Comparison of ENCODE assay signal across 1 cellular context in genomic region chr11:86230196-86230813, GRCh38.
TF ChIP-seq lines count a peak whose summit lies in the region.

No MANE protein-coding gene starts in this region.

TF ChIP-seq in H1, 55 proteins besides CTCF, POLR2A, EP300 and RAD21:
- TF ChIP-seq GABPA (IDR thresholded peaks at IDR 0.05; ENCODE audit: borderline replicate concordance, insufficient read depth, low read length), result no peak
- no peak for TF ChIP-seq NRF1 (IDR thresholded peaks at IDR 0.05; ENCODE audit: low read depth, low read length)
- TF ChIP-seq SP1 (IDR thresholded peaks at IDR 0.05; ENCODE audit: low read depth, low read length), result no peak
- TF ChIP-seq POLR2AphosphoS5 (IDR thresholded peaks at IDR 0.05; ENCODE audit: low read depth, low read length), result no peak
- TF ChIP-seq TEAD4 (IDR thresholded peaks at IDR 0.05; ENCODE audit: low read depth, low read length), result no peak
- no peak for TF ChIP-seq SUZ12 (IDR thresholded peaks at IDR 0.05; ENCODE audit: low read length)
- TF ChIP-seq SRF (IDR thresholded peaks at IDR 0.05; ENCODE audit: low read depth, low read length), result no peak
- no peak for TF ChIP-seq JUND (IDR thresholded peaks at IDR 0.05; ENCODE audit: low read length)
- no peak for TF ChIP-seq JUN (IDR thresholded peaks at IDR 0.05; ENCODE audit: low read depth, low read length)
- no peak for TF ChIP-seq HDAC6 (IDR thresholded peaks at IDR 0.05; ENCODE audit: low read depth, low read length)
- TF ChIP-seq RBBP5 (IDR thresholded peaks at IDR 0.05; ENCODE audit: borderline replicate concordance, low read depth, low read length), result no peak
- no peak for TF ChIP-seq KDM1A (IDR thresholded peaks at IDR 0.05; ENCODE audit: borderline replicate concordance, low read length)
- TF ChIP-seq SIX5 (IDR thresholded peaks at IDR 0.05; ENCODE audit: low read depth, low read length), result no peak
- TF ChIP-seq RXRA (IDR thresholded peaks at IDR 0.05; ENCODE audit: insufficient read depth, low read depth, low read length), result no peak
- no peak for TF ChIP-seq FOSL1 (IDR thresholded peaks at IDR 0.05; ENCODE audit: insufficient read depth, low read depth, low read length)
- TF ChIP-seq CBX8 (IDR thresholded peaks at IDR 0.05; ENCODE audit: borderline replicate concordance, low read depth, low read length), result no peak
- TF ChIP-seq ZNF274 (IDR thresholded peaks at IDR 0.05; ENCODE audit: borderline replicate concordance, extremely low read depth, low read length), result no peak
- TF ChIP-seq GTF2F1 (IDR thresholded peaks at IDR 0.05; ENCODE audit: borderline replicate concordance, low read depth, low read length), result no peak
- TF ChIP-seq MAFK (IDR thresholded peaks at IDR 0.05; ENCODE audit: low read depth, low read length), result no peak
- no peak for TF ChIP-seq RFX5 (IDR thresholded peaks at IDR 0.05; ENCODE audit: borderline replicate concordance, low read depth, low read length)
